In genomic region chr14:93081875-93082570, GRCh38 we compare ENCODE assay signal across 13 cellular contexts. TPM values are rescaled to one million over a fixed set of nuclear protein-coding genes. Genes with fewer than 3 reads are reported as not detected.
DNase-seq lines count a peak whose midpoint lies in the region; ATAC-seq and TF ChIP-seq lines count a peak whose summit lies in the region.
"Had no signal": no experiment of that assay in that cellular context is flagged by ENCODE, and none has a peak within 500 bp of the region (broad histone marks: within the 10 kb centered on the region; RNA-seq: fewer than 3 reads in every experiment).

No MANE protein-coding gene starts in this region.

- peaks cover 18% of the 10 kb centered on the region for H3K4me1 ChIP-seq in foreskin keratinocyte

- peaks cover 0 to 9% (median 0%) of the 10 kb centered on the region in 3 donors for H3K27me3 Mint-ChIP-seq in immature natural killer cell (ENCODE audit: low read depth in 3 of 3)
- H3K27me3 Mint-ChIP-seq in stimulated activated naive B cell treated with anti-CD40 and anti-IgM and Interleukin-4, amounts not matched to agents 10 μg/mL and 1 μg/mL and 100 μg/mL, for 72 hours: no peaks in the 10 kb centered on the region
- no peaks in the 10 kb centered on the region for H3K27me3 Mint-ChIP-seq in T-helper 2 cell treated with Interferon-gamma antibody and Interleukin-4, amounts not matched to agents 5 μg/mL and 100 μg/mL, for 36 hours (ENCODE audit: low read depth)

- TF ChIP-seq CTCF in foreskin keratinocyte (conservative IDR thresholded peaks at IDR 0.05): no peak

- ATAC-seq in stimulated activated naive B cell treated with anti-CD40 and anti-IgM and Interleukin-4, amounts not matched to agents 10 μg/mL and 1 μg/mL and 100 μg/mL, for 72 hours (replicated peaks): peak in 1 of 2 donors; percentile 22
- ATAC-seq in foreskin keratinocyte: no peak
- ATAC-seq: HCT116 had no signal

- H3K36me3 Mint-ChIP-seq in immature natural killer cell: no peaks in the 10 kb centered on the region
- H3K36me3 Mint-ChIP-seq in stimulated activated naive B cell treated with anti-CD40 and anti-IgM and Interleukin-4, amounts not matched to agents 10 μg/mL and 1 μg/mL and 100 μg/mL, for 72 hours: peaks cover 14 to 41% of the 10 kb centered on the region in 2 donors
- H3K36me3 Mint-ChIP-seq in T-helper 2 cell treated with Interferon-gamma antibody and Interleukin-4, amounts not matched to agents 5 μg/mL and 100 μg/mL, for 36 hours (ENCODE audit: low read depth): peaks cover 3% of the 10 kb centered on the region

- peak overlapping the region; percentile 43 to 88 (median 78) for H3K4me3 Mint-ChIP-seq in immature natural killer cell
- H3K4me3 Mint-ChIP-seq in stimulated activated naive B cell treated with anti-CD40 and anti-IgM and Interleukin-4, amounts not matched to agents 10 μg/mL and 1 μg/mL and 100 μg/mL, for 72 hours: no peak overlapping the region
- H3K4me3 Mint-ChIP-seq in T-helper 2 cell treated with Interferon-gamma antibody and Interleukin-4, amounts not matched to agents 5 μg/mL and 100 μg/mL, for 36 hours: no peak overlapping the region

- H3K27ac Mint-ChIP-seq in immature natural killer cell: peak overlapping the region; percentile 87 to 95 (median 92)
- peak overlapping the region; percentile 57 for H3K27ac Mint-ChIP-seq in stimulated activated naive B cell treated with anti-CD40 and anti-IgM and Interleukin-4, amounts not matched to agents 10 μg/mL and 1 μg/mL and 100 μg/mL, for 72 hours
- H3K27ac Mint-ChIP-seq in T-helper 2 cell treated with Interferon-gamma antibody and Interleukin-4, amounts not matched to agents 5 μg/mL and 100 μg/mL, for 36 hours: no peak overlapping the region

- H3K27me3 ChIP-seq in foreskin keratinocyte: no peaks in the 10 kb centered on the region
- H3K27me3 ChIP-seq: thyroid gland had no signal

- no peaks in the 10 kb centered on the region for H3K9me3 Mint-ChIP-seq in immature natural killer cell
- H3K9me3 Mint-ChIP-seq in stimulated activated naive B cell treated with anti-CD40 and anti-IgM and Interleukin-4, amounts not matched to agents 10 μg/mL and 1 μg/mL and 100 μg/mL, for 72 hours: no peaks in the 10 kb centered on the region
- no peaks in the 10 kb centered on the region for H3K9me3 Mint-ChIP-seq in T-helper 2 cell treated with Interferon-gamma antibody and Interleukin-4, amounts not matched to agents 5 μg/mL and 100 μg/mL, for 36 hours

- H3K27ac ChIP-seq in foreskin keratinocyte: no peak overlapping the region
- H3K27ac ChIP-seq: prostate gland had no signal

- H3K4me1 Mint-ChIP-seq in immature natural killer cell: peaks cover 83 to 84% of the 10 kb centered on the region in 2 donors
- peaks cover 46 to 63% of the 10 kb centered on the region in 2 donors for H3K4me1 Mint-ChIP-seq in stimulated activated naive B cell treated with anti-CD40 and anti-IgM and Interleukin-4, amounts not matched to agents 10 μg/mL and 1 μg/mL and 100 μg/mL, for 72 hours
- peaks cover 22% of the 10 kb centered on the region for H3K4me1 Mint-ChIP-seq in T-helper 2 cell treated with Interferon-gamma antibody and Interleukin-4, amounts not matched to agents 5 μg/mL and 100 μg/mL, for 36 hours (ENCODE audit: low read depth)

- peak; percentile 63 for DNase-seq in activated gamma-delta T cell treated with Interleukin-2 at 50 U/mL for 16 hours
- DNase-seq in activated gamma-delta T cell (lab: John Stamatoyannopoulos, UW): no peak
- DNase-seq in activated CD8-positive, alpha-beta memory T cell treated with anti-CD3 and anti-CD28 coated beads for 48 hours (ENCODE audit: low read depth in 2 of 3, low spot score in 2 of 3): peak in 2 of 3 experiments; percentile 27 to 34
- DNase-seq in immature natural killer cell: peak; percentile 44 to 51 (median 50)
- DNase-seq in stimulated activated naive B cell treated with anti-CD40 and anti-IgM and Interleukin-4, amounts not matched to agents 10 μg/mL and 1 μg/mL and 100 μg/mL, for 72 hours: no peak
- no peak for DNase-seq in foreskin keratinocyte
- no peak for DNase-seq in T-helper 2 cell treated with Interferon-gamma antibody and Interleukin-4, amounts not matched to agents 5 μg/mL and 100 μg/mL, for 36 hours (ENCODE audit: low spot score)
- no peak for DNase-seq in NCI-H1092 treated with DMSO at 0.1 percent for 48 hours (lab: John Stamatoyannopoulos, UW)
- DNase-seq: activated CD4-positive, CD25-positive, alpha-beta regulatory T cell; NCI-H774; thyroid gland had no signal

RNA-seq across cellular contexts. Expression of gene ITPK1, which starts 33.7 kb away (rescaled TPM):
- polyA plus RNA-seq in immature natural killer cell (10 to 100 TPM; 19.5 to 53.0 (median 21.7) TPM), foreskin keratinocyte (55.4 and 75.3 TPM in 2 replicates)
- total RNA-seq in foreskin keratinocyte: 77.9 and 94.3 TPM in 2 replicates

Comparison
In these comparisons a context has a peak if more than half of its experiments do, and no peak if none do; other contexts are left out.
1. DNase-seq: peak in activated gamma-delta T cell treated with Interleukin-2 at 50 U/mL for 16 hours (single experiment), activated CD8-positive, alpha-beta memory T cell treated with anti-CD3 and anti-CD28 coated beads for 48 hours (2 of 3) and immature natural killer cell (3 of 3); none in activated gamma-delta T cell (single experiment), stimulated activated naive B cell treated with anti-CD40 and anti-IgM and Interleukin-4, amounts not matched to agents 10 μg/mL and 1 μg/mL and 100 μg/mL, for 72 hours (single experiment), foreskin keratinocyte (0 of 2), T-helper 2 cell treated with Interferon-gamma antibody and Interleukin-4, amounts not matched to agents 5 μg/mL and 100 μg/mL, for 36 hours (single experiment) and NCI-H1092 treated with DMSO at 0.1 percent for 48 hours (single experiment).
2. H3K4me3 Mint-ChIP-seq: peak in immature natural killer cell (5 of 5); none in stimulated activated naive B cell treated with anti-CD40 and anti-IgM and Interleukin-4, amounts not matched to agents 10 μg/mL and 1 μg/mL and 100 μg/mL, for 72 hours (0 of 2) and T-helper 2 cell treated with Interferon-gamma antibody and Interleukin-4, amounts not matched to agents 5 μg/mL and 100 μg/mL, for 36 hours (single experiment).